In the genomic region with DNA sequence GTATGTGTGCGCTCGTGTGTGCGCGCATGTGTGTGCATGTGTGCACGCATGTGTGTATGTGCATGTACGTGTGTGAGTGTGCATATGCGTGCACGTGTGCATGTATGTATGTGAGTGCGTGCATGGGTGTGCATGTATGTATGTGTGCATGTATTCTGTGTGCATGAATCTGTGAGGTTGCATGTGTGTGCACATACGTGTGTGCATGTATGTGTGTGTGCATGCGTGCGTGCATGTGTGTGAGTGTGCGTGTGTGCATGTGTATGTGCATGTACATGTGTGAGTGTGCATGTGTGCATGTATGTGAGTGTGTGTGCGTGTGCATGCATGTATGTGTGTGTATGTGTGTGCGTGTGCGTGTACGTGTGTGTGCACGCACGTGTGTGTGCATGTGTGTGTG, we compare ENCODE assay signal across 2 cellular contexts.
TF ChIP-seq lines count a peak whose summit lies in the region.

No MANE protein-coding gene starts in this region.

TF ChIP-seq in GM12891, 5 proteins besides CTCF, POLR2A, EP300 and RAD21 (continued from another document):
- TF ChIP-seq POU2F2 (IDR thresholded peaks at IDR 0.05; ENCODE audit: low read depth, low read length) (no peak), PAX5 (IDR thresholded peaks at IDR 0.05; ENCODE audit: insufficient read depth, low read length, severe bottlenecking) (no peak)

TF ChIP-seq in WTC11, 78 proteins besides CTCF, POLR2A, EP300 and RAD21 (continued from another document):
- TF ChIP-seq, protein P1, sequence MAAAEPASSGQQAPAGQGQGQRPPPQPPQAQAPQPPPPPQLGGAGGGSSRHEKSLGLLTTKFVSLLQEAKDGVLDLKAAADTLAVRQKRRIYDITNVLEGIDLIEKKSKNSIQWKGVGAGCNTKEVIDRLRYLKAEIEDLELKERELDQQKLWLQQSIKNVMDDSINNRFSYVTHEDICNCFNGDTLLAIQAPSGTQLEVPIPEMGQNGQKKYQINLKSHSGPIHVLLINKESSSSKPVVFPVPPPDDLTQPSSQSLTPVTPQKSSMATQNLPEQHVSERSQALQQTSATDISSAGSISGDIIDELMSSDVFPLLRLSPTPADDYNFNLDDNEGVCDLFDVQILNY (CRISPR knock-in tag; IDR thresholded peaks at IDR 0.05): no peak
- no peak for TF ChIP-seq KAT7 (CRISPR knock-in tag; IDR thresholded peaks at IDR 0.05; ENCODE audit: borderline replicate concordance)
- TF ChIP-seq, protein P2, sequence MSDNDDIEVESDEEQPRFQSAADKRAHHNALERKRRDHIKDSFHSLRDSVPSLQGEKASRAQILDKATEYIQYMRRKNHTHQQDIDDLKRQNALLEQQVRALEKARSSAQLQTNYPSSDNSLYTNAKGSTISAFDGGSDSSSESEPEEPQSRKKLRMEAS (CRISPR knock-in tag; IDR thresholded peaks at IDR 0.05): no peak
- no peak for TF ChIP-seq ZNF219 (CRISPR knock-in tag; IDR thresholded peaks at IDR 0.05; ENCODE audit: borderline replicate concordance)
- TF ChIP-seq CREB1 (CRISPR knock-in tag; IDR thresholded peaks at IDR 0.05): no peak
- no peak for TF ChIP-seq ATF2 (CRISPR knock-in tag; IDR thresholded peaks at IDR 0.05; ENCODE audit: borderline replicate concordance, low read depth)
- no peak for TF ChIP-seq CREM (CRISPR knock-in tag; IDR thresholded peaks at IDR 0.05)
- no peak for TF ChIP-seq MYBL2 (CRISPR knock-in tag; IDR thresholded peaks at IDR 0.05)
- TF ChIP-seq, protein P3, sequence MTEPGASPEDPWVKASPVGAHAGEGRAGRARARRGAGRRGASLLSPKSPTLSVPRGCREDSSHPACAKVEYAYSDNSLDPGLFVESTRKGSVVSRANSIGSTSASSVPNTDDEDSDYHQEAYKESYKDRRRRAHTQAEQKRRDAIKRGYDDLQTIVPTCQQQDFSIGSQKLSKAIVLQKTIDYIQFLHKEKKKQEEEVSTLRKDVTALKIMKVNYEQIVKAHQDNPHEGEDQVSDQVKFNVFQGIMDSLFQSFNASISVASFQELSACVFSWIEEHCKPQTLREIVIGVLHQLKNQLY (CRISPR knock-in tag; IDR thresholded peaks at IDR 0.05): no peak
- no peak for TF ChIP-seq NFATC4 (CRISPR knock-in tag; IDR thresholded peaks at IDR 0.05)
- no peak for TF ChIP-seq FOXP1 (CRISPR knock-in tag; IDR thresholded peaks at IDR 0.05; ENCODE audit: borderline replicate concordance)
TF ChIP-seq in WTC11: peak in this region for 0.
